9 cellular contexts compared by ENCODE assay signal in genomic region chr2:18381451-18381850, GRCh38.
"Had no signal": no experiment of that assay in that cellular context is flagged by ENCODE, and none has a peak within 500 bp of the region (broad histone marks: within the 10 kb centered on the region; RNA-seq: fewer than 3 reads in every experiment).

No MANE protein-coding gene starts in this region.

- DNase-seq: GM23248, GOT3, H7, HFFc6, Karpas-422, KBM-7 had no signal

- H3K36me3 ChIP-seq: HAP-1 had no signal

- H3K9me3 ChIP-seq: HAP-1 had no signal

- H3K9ac ChIP-seq: GM23248, KMS-11 had no signal

- ATAC-seq: HCT116 had no signal

- H3K4me3 ChIP-seq: GM23248, HAP-1 had no signal
